Comparison of ENCODE assay signal across 8 cellular contexts in the genomic region with DNA sequence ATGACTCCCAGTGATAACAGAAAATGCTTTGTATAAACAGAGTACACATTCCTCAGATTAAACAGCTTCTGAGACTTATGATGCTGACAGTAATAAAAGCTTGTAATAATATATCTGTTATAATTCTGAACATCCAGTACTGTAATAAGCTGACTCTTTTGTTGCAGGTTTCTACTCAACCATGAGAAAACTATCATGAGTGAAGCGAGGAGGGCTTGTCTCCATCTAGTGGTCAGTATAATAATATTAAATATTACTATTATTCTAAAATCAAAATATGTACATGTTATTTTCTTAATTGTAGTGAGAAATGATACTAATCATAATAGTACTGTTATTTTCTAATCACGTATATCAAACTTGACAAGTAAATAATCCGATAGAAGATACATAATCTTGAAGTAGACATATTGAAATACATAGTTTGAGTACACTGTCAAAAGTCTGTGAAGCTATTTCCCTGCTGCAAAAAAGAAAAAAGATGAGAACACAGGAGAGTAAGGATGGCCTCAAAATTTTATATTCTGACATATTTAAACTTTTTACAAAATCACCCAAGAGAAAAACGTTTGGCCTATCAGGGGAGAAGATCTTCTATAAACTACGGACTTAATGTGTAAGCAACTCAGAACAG.
DNase-seq lines count a peak whose midpoint lies in the region; FAIRE-seq and TF ChIP-seq lines count a peak whose summit lies in the region.

No MANE protein-coding gene starts in this region.

- no peak overlapping the region for H3K4me3 Mint-ChIP-seq in mesothelial cell of epicardium

- H3K27me3 ChIP-seq in GM06990 (replicated peaks; ENCODE audit: control insufficient read depth, insufficient read depth, low read length) (no peaks in the 10 kb centered on the region), bronchial epithelial cell (ENCODE audit: control insufficient read depth, insufficient read depth, low read length) (no peaks in the 10 kb centered on the region)

- no peaks in the 10 kb centered on the region for H3K9me3 Mint-ChIP-seq in mesothelial cell of epicardium

- FAIRE-seq in bronchial epithelial cell (lab: Jason Lieb, UNC): no peak

- no peak overlapping the region for H3K4me3 ChIP-seq in GM06990 (replicated peaks; ENCODE audit: low read depth, low read length)
- no peak overlapping the region for H3K4me3 ChIP-seq in bronchial epithelial cell (ENCODE audit: low read depth, low read length)

- H3K27ac Mint-ChIP-seq in mesothelial cell of epicardium: peak overlapping the region; percentile 15

- no peaks in the 10 kb centered on the region for H3K36me3 Mint-ChIP-seq in mesothelial cell of epicardium

- TF ChIP-seq CTCF in GM06990 (IDR thresholded peaks at IDR 0.05; ENCODE audit: insufficient read depth, low read length, poor library complexity, severe bottlenecking): peak; percentile 42
- peak; percentile 21 for TF ChIP-seq CTCF in bronchial epithelial cell (IDR thresholded peaks at IDR 0.05; ENCODE audit: insufficient read depth, low read length, severe bottlenecking)
- peak; percentile 76 for TF ChIP-seq CTCF in mesothelial cell of epicardium (IDR thresholded peaks at IDR 0.05; ENCODE audit: unreplicated experiment)

- H3K27me3 Mint-ChIP-seq in mesothelial cell of epicardium (ENCODE audit: low read depth): no peaks in the 10 kb centered on the region

- H3K36me3 ChIP-seq in GM06990 (ENCODE audit: control insufficient read depth, insufficient read depth, low read length) (no peaks in the 10 kb centered on the region), bronchial epithelial cell (ENCODE audit: control insufficient read depth, insufficient read depth, low read length) (no peaks in the 10 kb centered on the region)

- peaks cover 4% of the 10 kb centered on the region for H3K4me1 Mint-ChIP-seq in mesothelial cell of epicardium

- DNase-seq in GM06990 (ENCODE audit: extremely low read depth, insufficient read length) (no peak), NAMALWA (ENCODE audit: low spot score) (peak; percentile 52), bronchial epithelial cell (ENCODE audit: low read depth) (peak; percentile 15), mesothelial cell of epicardium (ENCODE audit: low spot score in 2 of 2, unreplicated experiment in 2 of 2) (no peak), cerebellar nuclear complex (lab: John Stamatoyannopoulos, UW) (no peak), occipital lobe (lab: John Stamatoyannopoulos, UW) (no peak), hippocampal formation (lab: John Stamatoyannopoulos, UW) (no peak)
- no peak for DNase-seq in stimulated activated CD4-positive, alpha-beta T cell treated with anti-CD3 and anti-CD28 coated beads, Interleukin-15, amount 100 ng/mL, for 24 hours

Comparison
In these comparisons a context has a peak if more than half of its experiments do, and no peak if none do; other contexts are left out.
1. DNase-seq: peak in NAMALWA (single experiment) and bronchial epithelial cell (single experiment); none in GM06990 (single experiment), mesothelial cell of epicardium (0 of 2), cerebellar nuclear complex (0 of 2), occipital lobe (single experiment), stimulated activated CD4-positive, alpha-beta T cell treated with anti-CD3 and anti-CD28 coated beads, Interleukin-15, amount 100 ng/mL, for 24 hours (single experiment) and hippocampal formation (0 of 2).
2. CTCF ChIP-seq: peak in every context shown above with its lines; median percentile 76 in mesothelial cell of epicardium; 42 in GM06990; 21 in bronchial epithelial cell.